ENCODE assay signal across 33 cellular contexts in the genomic region with DNA sequence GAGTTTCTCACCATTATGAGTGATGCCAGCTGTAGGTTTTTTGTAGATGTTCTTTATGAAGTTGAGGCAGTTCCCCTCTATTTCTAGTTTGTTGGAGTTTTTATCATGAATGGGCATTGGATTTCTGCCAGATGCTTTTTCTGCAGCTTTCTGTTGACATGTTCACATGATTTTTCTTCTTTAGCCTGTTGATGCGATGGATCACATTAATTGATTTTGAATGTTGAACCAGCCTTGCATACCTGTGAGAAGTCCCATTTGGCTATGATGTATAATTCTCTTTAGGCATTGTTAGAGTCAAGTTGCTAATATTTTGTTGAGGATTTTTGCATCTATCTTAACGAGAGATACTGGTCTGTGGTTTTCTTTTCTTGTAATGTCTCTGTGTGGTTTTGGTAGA.
"Had no signal": no experiment of that assay in that cellular context is flagged by ENCODE, and none has a peak within 500 bp of the region (broad histone marks: within the 10 kb centered on the region; RNA-seq: fewer than 3 reads in every experiment).

No MANE protein-coding gene starts in this region.

- H3K27me3 Mint-ChIP-seq: activated CD4-positive, alpha-beta memory T cell treated with anti-CD3 and anti-CD28 coated beads, Interleukin-2, amount 10 ng/mL, durations not matched to agents 7 days and 5 days; activated CD8-positive, alpha-beta memory T cell treated with anti-CD3 and anti-CD28 coated beads, Interleukin-2, amount 10 ng/mL, durations not matched to agents 7 days and 5 days; activated naive CD4-positive, alpha-beta T cell treated with anti-CD3 and anti-CD28 coated beads, Interleukin-2, amount 10 ng/mL, durations not matched to agents 7 days and 5 days; activated naive CD8-positive, alpha-beta T cell; activated naive CD8-positive, alpha-beta T cell treated with anti-CD3 and anti-CD28 coated beads, Interleukin-2, amount 50 U/mL, for 24 hours had no signal

- ATAC-seq: activated CD8-positive, alpha-beta memory T cell treated with anti-CD3 and anti-CD28 coated beads, Interleukin-2, amount 10 ng/mL, durations not matched to agents 7 days and 5 days; activated naive CD8-positive, alpha-beta T cell treated with anti-CD3 and anti-CD28 coated beads, Interleukin-2, amount 50 U/mL, for 24 hours; PC-3; WTC11 had no signal

- H3K27ac Mint-ChIP-seq: activated CD4-positive, alpha-beta memory T cell treated with anti-CD3 and anti-CD28 coated beads, Interleukin-2, amount 10 ng/mL, durations not matched to agents 7 days and 5 days; activated CD8-positive, alpha-beta memory T cell treated with anti-CD3 and anti-CD28 coated beads, Interleukin-2, amount 10 ng/mL, durations not matched to agents 7 days and 5 days; activated naive CD4-positive, alpha-beta T cell treated with anti-CD3 and anti-CD28 coated beads, Interleukin-2, amount 10 ng/mL, durations not matched to agents 7 days and 5 days; activated naive CD8-positive, alpha-beta T cell; activated naive CD8-positive, alpha-beta T cell treated with anti-CD3 and anti-CD28 coated beads, Interleukin-2, amount 50 U/mL, for 24 hours; T-helper 1 cell treated with Interleukin-12 subunit alpha and Interleukin-12 subunit beta and Interleukin-4 antibody, amounts not matched to agents 30 μg/mL and 1 μg/mL, for 36 hours; T-helper 2 cell treated with Interferon-gamma antibody and Interleukin-4, amounts not matched to agents 5 μg/mL and 100 μg/mL, for 36 hours; WTC11 had no signal

- H3K4me3 Mint-ChIP-seq: activated CD4-positive, alpha-beta memory T cell treated with anti-CD3 and anti-CD28 coated beads, Interleukin-2, amount 10 ng/mL, durations not matched to agents 7 days and 5 days; activated CD8-positive, alpha-beta memory T cell treated with anti-CD3 and anti-CD28 coated beads, Interleukin-2, amount 10 ng/mL, durations not matched to agents 7 days and 5 days; activated naive CD4-positive, alpha-beta T cell treated with anti-CD3 and anti-CD28 coated beads, Interleukin-2, amount 10 ng/mL, durations not matched to agents 7 days and 5 days; activated naive CD8-positive, alpha-beta T cell; activated naive CD8-positive, alpha-beta T cell treated with anti-CD3 and anti-CD28 coated beads, Interleukin-2, amount 50 U/mL, for 24 hours; T-helper 1 cell treated with Interleukin-12 subunit alpha and Interleukin-12 subunit beta and Interleukin-4 antibody, amounts not matched to agents 30 μg/mL and 1 μg/mL, for 36 hours; T-helper 2 cell treated with Interferon-gamma antibody and Interleukin-4, amounts not matched to agents 5 μg/mL and 100 μg/mL, for 36 hours; WTC11 had no signal

- FAIRE-seq: colon had no signal

- DNase-seq: activated CD4-positive, alpha-beta memory T cell treated with anti-CD3 and anti-CD28 coated beads, Interleukin-2, amount 10 ng/mL, durations not matched to agents 7 days and 5 days; activated CD4-positive, alpha-beta T cell treated with anti-CD3 and anti-CD28 coated beads for 4 hours; activated CD4-positive, CD25-positive, alpha-beta regulatory T cell treated with anti-CD3 and anti-CD28 coated beads, Interleukin-2, amount 50 U/mL, for 72 hours; activated CD8-positive, alpha-beta memory T cell treated with anti-CD3 and anti-CD28 coated beads for 24 hours; activated CD8-positive, alpha-beta memory T cell treated with anti-CD3 and anti-CD28 coated beads, Interleukin-2, amount 10 ng/mL, durations not matched to agents 7 days and 5 days; activated CD8-positive, alpha-beta memory T cell treated with anti-CD3 and anti-CD28 coated beads, Interleukin-2, amount 50 U/mL, for 48 hours; activated effector memory CD4-positive, alpha-beta T cell treated with Interleukin-2 at 50 U/mL for 16 hours; activated naive CD4-positive, alpha-beta T cell treated with anti-CD3 and anti-CD28 coated beads, Interleukin-2, amount 10 ng/mL, durations not matched to agents 7 days and 5 days; activated naive CD8-positive, alpha-beta T cell treated with anti-CD3 and anti-CD28 coated beads, Interleukin-2, amount 50 U/mL, for 24 hours; activated T-cell treated with anti-CD3 and anti-CD28 coated beads, Interleukin-2, amount 50 U/mL, for 48 hours; amniotic stem cell; aorta; brain microvascular endothelial cell; central memory CD4-positive, alpha-beta T cell; MM.1S; NCI-H1092; NCI-H146; NCI-H187; NCI-H2029 treated with DMSO at 0.1 percent for 48 hours; NCI-H2107; NCI-H2171; NCI-H510A; NCI-H526; NCI-H748 treated with DMSO at 0.1 percent for 48 hours; PC-3; Peyer's patch; Right ventricle myocardium superior; SK-N-SH had no signal
